18 cellular contexts compared by ENCODE assay signal in the genomic region with DNA sequence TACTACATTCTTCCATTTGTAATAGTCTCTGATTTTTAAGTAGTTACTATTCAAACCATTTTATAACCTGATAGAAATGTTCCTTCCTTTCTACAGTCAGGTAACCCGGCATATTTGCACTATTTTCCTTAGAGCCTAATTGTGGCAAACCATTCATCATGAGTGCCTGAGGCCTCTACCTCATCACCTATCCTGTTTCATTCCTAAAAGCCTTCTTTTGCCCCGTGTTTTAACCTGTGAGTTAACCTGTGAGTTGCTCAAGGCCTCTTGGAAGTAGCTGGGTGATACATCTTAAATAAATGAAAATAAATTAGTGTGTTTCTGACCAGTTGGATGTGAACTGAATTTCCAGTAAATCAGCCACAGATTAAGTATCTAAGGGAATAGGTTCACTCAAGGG.
"Had no signal": no experiment of that assay in that cellular context is flagged by ENCODE, and none has a peak within 500 bp of the region (broad histone marks: within the 10 kb centered on the region; RNA-seq: fewer than 3 reads in every experiment).

No MANE protein-coding gene starts in this region.

- H2AFZ ChIP-seq: hepatocyte, parathyroid adenoma had no signal

- H3K9me3 ChIP-seq: esophagus squamous epithelium, prostate gland, right lobe of liver, tibial artery, upper lobe of right lung, vagina had no signal

- H3K4me1 ChIP-seq: prostate gland had no signal

- H3K36me3 Mint-ChIP-seq: stimulated activated memory B cell treated with anti-CD40 and anti-IgM and Interleukin-4, amounts not matched to agents 10 μg/mL and 1 μg/mL and 100 μg/mL, for 72 hours had no signal

- H3K79me2 ChIP-seq: hepatocyte, parathyroid adenoma had no signal

- H3K9me3 Mint-ChIP-seq: naive thymus-derived CD4-positive, alpha-beta T cell; stimulated activated memory B cell treated with anti-CD40 and anti-IgM and Interleukin-4, amounts not matched to agents 10 μg/mL and 1 μg/mL and 100 μg/mL, for 72 hours; stimulated activated naive CD8-positive, alpha-beta T cell treated with anti-CD3 and anti-CD28 coated beads, Interleukin-15, Interleukin-2, amounts not matched to agents 100 ng/mL and 50 ng/mL, for 24 hours had no signal

- DNase-seq: cortex of kidney; dorsolateral prefrontal cortex; effector CD8-positive, alpha-beta T cell; esophagus squamous epithelium; foreskin melanocyte; kidney glomerular epithelial cell; naive thymus-derived CD4-positive, alpha-beta T cell; nephron progenitor cell; right lobe of liver; stimulated activated CD4-positive, alpha-beta T cell treated with anti-CD3 and anti-CD28 coated beads, Interleukin-4, amount 100 ng/mL, for 24 hours; tibial artery; upper lobe of right lung had no signal

- H3K36me3 ChIP-seq: esophagus squamous epithelium, prostate gland, right lobe of liver, tibial artery, upper lobe of right lung, vagina had no signal

- ATAC-seq: naive thymus-derived CD4-positive, alpha-beta T cell; right lobe of liver; stimulated activated memory B cell treated with anti-CD40 and anti-IgM and Interleukin-4, amounts not matched to agents 10 μg/mL and 1 μg/mL and 100 μg/mL, for 72 hours; upper lobe of right lung had no signal

- H3K4me3 Mint-ChIP-seq: naive thymus-derived CD4-positive, alpha-beta T cell; nephron progenitor cell; stimulated activated memory B cell treated with anti-CD40 and anti-IgM and Interleukin-4, amounts not matched to agents 10 μg/mL and 1 μg/mL and 100 μg/mL, for 72 hours; stimulated activated naive CD8-positive, alpha-beta T cell treated with anti-CD3 and anti-CD28 coated beads, Interleukin-15, Interleukin-2, amounts not matched to agents 100 ng/mL and 50 ng/mL, for 24 hours had no signal

- H3K9ac ChIP-seq: parathyroid adenoma had no signal

- H3K27me3 ChIP-seq: right lobe of liver, tibial artery, upper lobe of right lung, vagina had no signal

- H3K4me2 ChIP-seq: hepatocyte had no signal

- H3K27ac Mint-ChIP-seq: naive thymus-derived CD4-positive, alpha-beta T cell; nephron progenitor cell; stimulated activated memory B cell treated with anti-CD40 and anti-IgM and Interleukin-4, amounts not matched to agents 10 μg/mL and 1 μg/mL and 100 μg/mL, for 72 hours; stimulated activated naive CD8-positive, alpha-beta T cell treated with anti-CD3 and anti-CD28 coated beads, Interleukin-15, Interleukin-2, amounts not matched to agents 100 ng/mL and 50 ng/mL, for 24 hours had no signal

- H3K27ac ChIP-seq: dorsolateral prefrontal cortex, esophagus squamous epithelium, hepatocyte, parathyroid adenoma, prostate gland, right lobe of liver, tibial artery, upper lobe of right lung, vagina had no signal

- H3K4me3 ChIP-seq: dorsolateral prefrontal cortex, esophagus squamous epithelium, hepatocyte, prostate gland, right lobe of liver, tibial artery, upper lobe of right lung, vagina had no signal
